8 cellular contexts compared by ENCODE assay signal in the genomic region with DNA sequence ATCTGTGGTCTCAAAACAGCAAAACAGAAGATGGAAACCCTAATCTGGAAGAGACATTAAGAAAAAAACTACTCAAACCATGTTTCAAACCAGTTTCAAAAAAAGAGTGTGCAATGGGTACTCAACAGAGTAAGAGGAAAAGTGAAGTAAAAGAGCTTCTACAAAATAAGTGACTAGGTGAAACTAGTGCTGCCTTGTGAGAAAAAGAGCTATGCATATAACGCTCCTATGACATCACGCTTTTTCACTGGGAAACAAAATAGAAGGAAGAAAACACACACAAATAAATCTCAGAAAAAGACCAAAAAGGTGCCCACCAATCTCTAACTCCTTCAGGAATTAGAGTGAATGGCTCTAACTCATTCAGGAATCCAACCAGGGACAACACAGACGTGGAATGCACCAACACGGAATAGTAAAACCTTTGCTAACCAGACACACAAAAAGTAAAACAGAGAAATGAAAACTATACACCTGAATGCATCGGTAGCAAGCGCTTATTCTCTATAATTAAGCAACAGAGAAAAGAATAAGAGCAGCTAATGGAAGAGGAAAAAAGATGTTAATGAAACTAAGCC. TPM values are rescaled to one million over a fixed set of nuclear protein-coding genes. Genes with fewer than 3 reads are reported as not detected.
DNase-seq lines count a peak whose midpoint lies in the region; ATAC-seq and TF ChIP-seq lines count a peak whose summit lies in the region.

No MANE protein-coding gene starts in this region.

- H4K91ac ChIP-seq in mesenchymal stem cell (ENCODE audit: low read length): no peak overlapping the region

- no peak overlapping the region for H2BK12ac ChIP-seq in mesenchymal stem cell (ENCODE audit: low read length in 2 of 2)

- peaks cover 1% of the 10 kb centered on the region for H3K4me1 ChIP-seq in mesenchymal stem cell (ENCODE audit: control insufficient read depth, insufficient read depth, low read depth, low read length)
- peaks cover 17% of the 10 kb centered on the region for H3K4me1 ChIP-seq in mucosa of descending colon (ENCODE audit: low read depth)

- peak overlapping the region; percentile 97 for H3K9ac ChIP-seq in mesenchymal stem cell (ENCODE audit: low read length)

- no peak overlapping the region for H3K14ac ChIP-seq in mesenchymal stem cell (ENCODE audit: low read length in 2 of 2)

- no peak overlapping the region for H2AK5ac ChIP-seq in mesenchymal stem cell (ENCODE audit: low read length, severe bottlenecking)

- H3K36me3 ChIP-seq in mesenchymal stem cell (ENCODE audit: control insufficient read depth in 1 of 2, insufficient read depth in 2 of 2, low read depth in 1 of 2, low read length in 2 of 2): no peaks in the 10 kb centered on the region
- no peaks in the 10 kb centered on the region for H3K36me3 ChIP-seq in mucosa of descending colon (ENCODE audit: low read depth)

- H3K27ac ChIP-seq in mesenchymal stem cell (ENCODE audit: low read length, poor library complexity, severe bottlenecking): peak overlapping the region; percentile 61

- no peaks in the 10 kb centered on the region for H3K9me3 ChIP-seq in mesenchymal stem cell (ENCODE audit: control insufficient read depth, low read length)
- H3K9me3 ChIP-seq in mucosa of descending colon: no peaks in the 10 kb centered on the region

- ATAC-seq in HG03378 (IDR thresholded peaks at IDR 0.05; ENCODE audit: unreplicated experiment) (peak; percentile 13), mucosa of descending colon (no peak), HG02678 (IDR thresholded peaks at IDR 0.05; ENCODE audit: unreplicated experiment) (no peak)

- no peak overlapping the region for H2BK120ac ChIP-seq in mesenchymal stem cell (ENCODE audit: low read depth, low read length)

- peaks cover 9% of the 10 kb centered on the region for H3K79me1 ChIP-seq in mesenchymal stem cell (replicated peaks; ENCODE audit: low read length, poor library complexity, severe bottlenecking)

- peak overlapping the region; percentile 97 for H3K4me2 ChIP-seq in mesenchymal stem cell (ENCODE audit: low read length, poor library complexity, severe bottlenecking)

- no peak overlapping the region for H3K4ac ChIP-seq in mesenchymal stem cell (ENCODE audit: low read depth in 1 of 2, low read length in 2 of 2)

- no peak overlapping the region for H2AFZ ChIP-seq in mesenchymal stem cell (ENCODE audit: low read depth, low read length)

- 5% methylated on average over 4 of the region's 6 CpGs for WGBS in mesenchymal stem cell

- no peak overlapping the region for H4K8ac ChIP-seq in mesenchymal stem cell (ENCODE audit: low read length)

- H3K4me3 ChIP-seq in GM12875 (ENCODE audit: low read depth, low read length) (peak overlapping the region; percentile 64), astrocyte of the spinal cord (ENCODE audit: low read depth, low read length) (peak overlapping the region; percentile 75), mesenchymal stem cell (ENCODE audit: insufficient read depth in 1 of 2, low read depth in 1 of 2, low read length in 2 of 2) (peak overlapping the region; percentile 95 to 96), mucosa of descending colon (no peak overlapping the region)

- H3K27me3 ChIP-seq in mesenchymal stem cell (ENCODE audit: control insufficient read depth in 1 of 2, insufficient read depth in 1 of 2, low read length in 2 of 2): no peaks in the 10 kb centered on the region

- in situ Hi-C loops in astrocyte of the spinal cord (cut with HindIII; ENCODE audit: low sequenced_read_pairs): no loop called here

- TF ChIP-seq CTCF in GM12875 (IDR thresholded peaks at IDR 0.05; ENCODE audit: borderline replicate concordance, insufficient read depth, low read depth, low read length) (no peak), astrocyte of the spinal cord (IDR thresholded peaks at IDR 0.05; ENCODE audit: low read depth, low read length) (no peak), mucosa of descending colon (IDR thresholded peaks at IDR 0.05) (no peak)

- no peak overlapping the region for H3K18ac ChIP-seq in mesenchymal stem cell (ENCODE audit: low read depth in 1 of 2, low read length in 2 of 2)

- H2BK15ac ChIP-seq in mesenchymal stem cell (ENCODE audit: low read depth, poor library complexity, severe bottlenecking): no peak overlapping the region

- intact Hi-C loops in mucosa of descending colon (cut with DNase I, micrococcal nuclease): loop anchor here in 1 of 2 donors (2.0 kb wide), 1 partner anchor 19 kb away; no protein-coding TSS in a partner anchor

- H3K23ac ChIP-seq in mesenchymal stem cell (ENCODE audit: low read length in 2 of 2): no peak overlapping the region

- DNase-seq in astrocyte of the spinal cord (ENCODE audit: low read depth, low spot score) (peak; percentile 17), mesenchymal stem cell (peak; percentile 26), mucosa of descending colon (no peak), COR-L47 (lab: John Stamatoyannopoulos, UW) (no peak), DMS153 (lab: John Stamatoyannopoulos, UW) (no peak)

- H2BK5ac ChIP-seq in mesenchymal stem cell (ENCODE audit: low read depth, low read length, poor library complexity, severe bottlenecking): no peak overlapping the region

RNA-seq across cellular contexts. Expression of a gene that starts 1.3 kb away (rescaled TPM):
- 22.6 TPM for polyA plus RNA-seq in mesenchymal stem cell (2013, experiment 1 of 2)
- polyA plus RNA-seq in mesenchymal stem cell (2013, experiment 2 of 2): 22.7 TPM
- total RNA-seq in mucosa of descending colon: 10 to 100 TPM; 47.0 to 57.3 (median 53.4) TPM

RNA-seq across cellular contexts. Expression of a gene that starts 46.8 kb away (rescaled TPM):
- not detected for polyA plus RNA-seq in mesenchymal stem cell (2013, experiment 1 of 2)
- not detected for polyA plus RNA-seq in mesenchymal stem cell (2013, experiment 2 of 2)
- 10 to 100 TPM; 13.3 to 18.9 (median 14.5) TPM for total RNA-seq in mucosa of descending colon

Comparison
In these comparisons a context has a peak if more than half of its experiments do, and no peak if none do; other contexts are left out.
1. DNase-seq: peak in astrocyte of the spinal cord (single experiment) and mesenchymal stem cell (single experiment); none in mucosa of descending colon (0 of 3), COR-L47 (single experiment) and DMS153 (single experiment).